In genomic region chr4:10020871-10021676, GRCh38 we compare ENCODE assay signal across 1 cellular context.
TF ChIP-seq lines count a peak whose summit lies in the region.

SLC2A9 (minus strand) TSS chr4:10021497; CDS start chr4:10021429, 68 bp downstream.

TF ChIP-seq in H1, 55 proteins besides CTCF, POLR2A, EP300 and RAD21 (continued from another document):
- no peak for TF ChIP-seq GABPA (IDR thresholded peaks at IDR 0.05; ENCODE audit: borderline replicate concordance, insufficient read depth, low read length)
- TF ChIP-seq CEBPB (IDR thresholded peaks at IDR 0.05; ENCODE audit: low read depth, low read length) = no peak
- TF ChIP-seq E2F6 (IDR thresholded peaks at IDR 0.05) = no peak
- no peak for TF ChIP-seq SIRT6 (IDR thresholded peaks at IDR 0.05; ENCODE audit: low read length)
- no peak for TF ChIP-seq TAF7 (optimal IDR thresholded peaks at IDR 0.05; ENCODE audit: borderline replicate concordance, low read depth, low read length)
- no peak for TF ChIP-seq ASH2L (IDR thresholded peaks at IDR 0.05; ENCODE audit: low read length)
- no peak for TF ChIP-seq MAFK (IDR thresholded peaks at IDR 0.05; ENCODE audit: low read depth, low read length)
- no peak for TF ChIP-seq HDAC6 (IDR thresholded peaks at IDR 0.05; ENCODE audit: low read depth, low read length)
- TF ChIP-seq RXRA (IDR thresholded peaks at IDR 0.05; ENCODE audit: insufficient read depth, low read depth, low read length) = no peak
- no peak for TF ChIP-seq TCF12 (IDR thresholded peaks at IDR 0.05; ENCODE audit: low read depth, low read length)
